Comparison of ENCODE assay signal across 10 cellular contexts in the genomic region with DNA sequence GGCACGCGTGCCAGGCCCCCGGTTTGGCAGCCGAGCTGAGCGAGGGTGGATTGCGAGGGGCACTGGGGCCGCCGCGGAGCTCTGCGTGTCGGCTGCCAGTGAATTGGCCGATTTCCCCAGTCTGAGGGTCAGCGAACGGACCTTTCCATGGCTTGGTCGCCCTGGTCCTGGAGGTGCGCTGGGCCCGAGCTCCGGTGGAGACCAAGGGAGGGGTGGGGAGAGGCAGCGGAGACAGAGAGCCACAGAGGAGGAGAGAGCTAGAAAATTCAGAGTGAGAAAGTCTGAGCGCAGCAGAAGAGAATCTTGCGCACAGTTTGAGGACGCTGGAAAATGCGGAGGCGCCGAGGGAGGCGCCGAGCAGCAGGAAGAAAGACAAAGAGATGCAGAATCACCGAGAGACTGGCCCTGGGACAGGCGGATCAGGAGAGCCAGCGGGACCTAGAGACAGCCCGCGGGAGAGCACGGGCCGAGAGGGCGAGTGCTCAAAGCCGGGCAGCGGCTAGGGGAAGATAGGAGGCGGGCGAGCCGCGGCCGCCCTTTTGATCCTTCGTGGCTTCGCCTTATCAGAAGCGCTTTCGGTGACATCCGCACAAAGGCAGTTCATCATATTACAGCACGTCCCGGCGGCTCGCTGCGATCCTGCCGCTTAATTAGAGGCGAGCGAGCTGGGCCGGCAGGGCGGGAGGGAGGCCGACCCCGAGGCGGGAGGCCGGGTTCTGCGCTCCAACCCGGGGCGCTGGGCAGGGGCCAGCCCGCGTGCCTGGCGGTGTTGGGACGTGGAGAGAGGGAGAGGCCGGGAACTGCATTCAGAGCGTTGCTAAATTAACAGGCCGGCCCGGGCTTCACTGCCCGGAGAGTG. TPM values are rescaled to one million over a fixed set of nuclear protein-coding genes. Genes with fewer than 3 reads are reported as not detected.
DNase-seq lines count a peak whose midpoint lies in the region; ATAC-seq and TF ChIP-seq lines count a peak whose summit lies in the region.
"Had no signal": no experiment of that assay in that cellular context is flagged by ENCODE, and none has a peak within 500 bp of the region (broad histone marks: within the 10 kb centered on the region; RNA-seq: fewer than 3 reads in every experiment).

No MANE protein-coding gene starts in this region.

- no peaks in the 10 kb centered on the region for H3K9me2 ChIP-seq in PC-3 (replicated peaks; ENCODE audit: low read length)

- no peaks in the 10 kb centered on the region for H3K9me3 ChIP-seq in PC-3 (ENCODE audit: low read length)
- H3K9me3 ChIP-seq in iPS-15b (ENCODE audit: control insufficient read depth, insufficient read depth, low read length) = no peaks in the 10 kb centered on the region

- peak overlapping the region; percentile 67 for H2AFZ ChIP-seq in PC-3 (ENCODE audit: low read length)

- intact Hi-C loops in PC-3 (cut with micrococcal nuclease) = loop anchor here (1.0 to 5.0 kb wide), 2 partner anchors 25 to 39 kb away; no protein-coding TSS in a partner anchor

- no TSS peak for BruUV-seq in PC-3 (replicated peaks; lab: Mats Ljungman, UMichigan)

- no peaks in the 10 kb centered on the region for H3K36me3 ChIP-seq in PC-3 (ENCODE audit: low read depth, low read length)
- H3K36me3 ChIP-seq in iPS-15b (ENCODE audit: control insufficient read depth, insufficient read depth, low read length) = no peaks in the 10 kb centered on the region

- no peaks in the 10 kb centered on the region for H4K20me1 ChIP-seq in PC-3 (ENCODE audit: low read length)

- H3K4me3 ChIP-seq in PC-3 (ENCODE audit: low read length) = peak overlapping the region; percentile 58
- H3K4me3 ChIP-seq in iPS-15b (ENCODE audit: low read depth, low read length) = peak overlapping the region; percentile 39

- no peaks in the 10 kb centered on the region for H3K36me3 Mint-ChIP-seq in activated T-cell treated with anti-CD3 and anti-CD28 coated beads, Interleukin-2, amount 50 U/mL, for 72 hours (ENCODE audit: insufficient read depth in 2 of 2)
- H3K36me3 Mint-ChIP-seq in stimulated activated naive B cell treated with anti-CD40 and anti-IgM and Interleukin-4, amounts not matched to agents 10 μg/mL and 1 μg/mL and 100 μg/mL, for 72 hours = peaks cover 2 to 4% of the 10 kb centered on the region in 2 donors

- DNase-seq in activated T-cell treated with anti-CD3 and anti-CD28 coated beads, Interleukin-2, amount 50 U/mL, for 72 hours = peak in 1 of 2 donors; percentile 34
- no peak for DNase-seq in activated T-cell treated with anti-CD3 and anti-CD28 coated beads, Interleukin-2, amount 50 U/mL, for 48 hours
- peak; percentile 26 for DNase-seq in PC-3
- DNase-seq in stimulated activated naive B cell treated with anti-CD40 and anti-IgM and Interleukin-4, amounts not matched to agents 10 μg/mL and 1 μg/mL and 100 μg/mL, for 72 hours = no peak
- no peak for DNase-seq in ureter (ENCODE audit: low spot score)
- no peak for DNase-seq in GOT3 (lab: John Stamatoyannopoulos, UW)
- DNase-seq: activated CD4-positive, CD25-positive, alpha-beta regulatory T cell treated with anti-CD3 and anti-CD28 coated beads, Interleukin-2, amount 50 U/mL, for 72 hours had no signal

- H3K9me3 Mint-ChIP-seq in activated T-cell treated with anti-CD3 and anti-CD28 coated beads, Interleukin-2, amount 50 U/mL, for 72 hours = no peaks in the 10 kb centered on the region
- H3K9me3 Mint-ChIP-seq in stimulated activated naive B cell treated with anti-CD40 and anti-IgM and Interleukin-4, amounts not matched to agents 10 μg/mL and 1 μg/mL and 100 μg/mL, for 72 hours = no peaks in the 10 kb centered on the region

- H3K4me3 Mint-ChIP-seq in activated T-cell treated with anti-CD3 and anti-CD28 coated beads, Interleukin-2, amount 50 U/mL, for 72 hours = peak overlapping the region; percentile 42 to 68
- peak overlapping the region; percentile 28 to 69 for H3K4me3 Mint-ChIP-seq in stimulated activated naive B cell treated with anti-CD40 and anti-IgM and Interleukin-4, amounts not matched to agents 10 μg/mL and 1 μg/mL and 100 μg/mL, for 72 hours

- no peaks in the 10 kb centered on the region for H3F3A ChIP-seq in PC-3 (ENCODE audit: low read length, unreplicated experiment)

- peak overlapping the region; percentile 78 for H3K4me2 ChIP-seq in PC-3 (ENCODE audit: low read length)

- peaks cover 44% of the 10 kb centered on the region for H3K4me1 Mint-ChIP-seq in activated T-cell treated with anti-CD3 and anti-CD28 coated beads, Interleukin-2, amount 50 U/mL, for 72 hours (ENCODE audit: low read depth)
- H3K4me1 Mint-ChIP-seq in stimulated activated naive B cell treated with anti-CD40 and anti-IgM and Interleukin-4, amounts not matched to agents 10 μg/mL and 1 μg/mL and 100 μg/mL, for 72 hours = peaks cover 12 to 25% of the 10 kb centered on the region in 2 donors

- no peaks in the 10 kb centered on the region for H3K79me2 ChIP-seq in PC-3 (ENCODE audit: low read length)

- H3K27me3 Mint-ChIP-seq in activated T-cell treated with anti-CD3 and anti-CD28 coated beads, Interleukin-2, amount 50 U/mL, for 72 hours (ENCODE audit: low read depth) = peaks cover 89% of the 10 kb centered on the region
- H3K27me3 Mint-ChIP-seq in stimulated activated naive B cell treated with anti-CD40 and anti-IgM and Interleukin-4, amounts not matched to agents 10 μg/mL and 1 μg/mL and 100 μg/mL, for 72 hours = peaks cover 85 to 86% of the 10 kb centered on the region in 2 donors

- H3K27me3 ChIP-seq in PC-3 (ENCODE audit: low read length) (peaks cover 97% of the 10 kb centered on the region), iPS-15b (ENCODE audit: control insufficient read depth, insufficient read depth, low read length) (peaks cover 92% of the 10 kb centered on the region)

- POLR2A ChIA-PET in PC-3 (lab: Charles Lee; ENCODE audit: unreplicated experiment) = interaction anchor here (0.7 kb wide), 1 partner anchor 77 kb away, joined by 3 read pairs; no protein-coding TSS in a partner anchor

- H3K9ac ChIP-seq in PC-3 (ENCODE audit: low read length) = no peak overlapping the region
- H3K9ac ChIP-seq in iPS-15b (ENCODE audit: low read depth, low read length) = no peak overlapping the region

- peak in 1 of 2 donors; percentile 34 for ATAC-seq in activated T-cell treated with anti-CD3 and anti-CD28 coated beads, Interleukin-2, amount 50 U/mL, for 72 hours (replicated peaks in 1 of 2)
- peak; percentile 55 for ATAC-seq in PC-3
- no peak for ATAC-seq in stimulated activated naive B cell treated with anti-CD40 and anti-IgM and Interleukin-4, amounts not matched to agents 10 μg/mL and 1 μg/mL and 100 μg/mL, for 72 hours (replicated peaks)
- no peak for ATAC-seq in GM19467 (IDR thresholded peaks at IDR 0.05; ENCODE audit: unreplicated experiment)

- CTCF ChIA-PET in PC-3 (lab: Charles Lee) = no interaction called here

- H3K27ac ChIP-seq in PC-3 (ENCODE audit: low read length) = no peak overlapping the region

- no peak for TF ChIP-seq CTCF in PC-3 (conservative IDR thresholded peaks at IDR 0.05; ENCODE audit: low read depth, low read length)

- no peak overlapping the region for H3K27ac Mint-ChIP-seq in activated T-cell treated with anti-CD3 and anti-CD28 coated beads, Interleukin-2, amount 50 U/mL, for 72 hours
- peak overlapping the region; percentile 78 for H3K27ac Mint-ChIP-seq in stimulated activated naive B cell treated with anti-CD40 and anti-IgM and Interleukin-4, amounts not matched to agents 10 μg/mL and 1 μg/mL and 100 μg/mL, for 72 hours

- H3K4me1 ChIP-seq in PC-3 (ENCODE audit: insufficient read depth, low read length) = no peaks in the 10 kb centered on the region
- H3K4me1 ChIP-seq in iPS-15b (ENCODE audit: control insufficient read depth, insufficient read depth, low read length) = peaks cover 16% of the 10 kb centered on the region

RNA-seq across cellular contexts. Expression of a gene that starts 12.7 kb away (rescaled TPM):
- not detected for total RNA-seq in activated T-cell treated with anti-CD3 and anti-CD28 coated beads, Interleukin-2, amount 50 U/mL, for 72 hours
- not detected in 2 replicates for total RNA-seq in PC-3 (2014; rRNA removed)
- total RNA-seq in ureter = not detected
- total RNA-seq: bronchial epithelial cell had no signal
